ENCODE assay signal across 7 cellular contexts in genomic region chr1:40861227-40862003, GRCh38. TPM values are rescaled to one million over a fixed set of nuclear protein-coding genes. Genes with fewer than 3 reads are reported as not detected.
DNase-seq lines count a peak whose midpoint lies in the region; ATAC-seq and TF ChIP-seq lines count a peak whose summit lies in the region.

No MANE protein-coding gene starts in this region.

- intact Hi-C loops in left cardiac atrium (cut with DNase I), result no loop called here

- no peak for TF ChIP-seq CTCF in NB4 (IDR thresholded peaks at IDR 0.05; ENCODE audit: low read depth, low read length)

- peak overlapping the region; percentile 67 for H3K4me3 ChIP-seq in NB4 (ENCODE audit: low read depth, low read length)

- ATAC-seq in GM19452 (IDR thresholded peaks at IDR 0.05; ENCODE audit: unreplicated experiment) (peak; percentile 14), left cardiac atrium (peak; percentile 12 to 13)

- no peak overlapping the region for H3K27ac ChIP-seq in caudate nucleus (ENCODE audit: low read depth, low read length)

- no peak for TF ChIP-seq POLR2A in NB4 (IDR thresholded peaks at IDR 0.05; ENCODE audit: extremely low read depth, insufficient read length)

- DNase-seq in NB4 (ENCODE audit: low read depth) (peak; percentile 53), left cardiac atrium (peak; percentile 68), retina (peak; percentile 75), OCI-M1 (lab: John Stamatoyannopoulos, UW) (no peak), caudate nucleus (lab: John Stamatoyannopoulos, UW) (no peak)
- DNase-seq in activated naive CD4-positive, alpha-beta T cell treated with anti-CD3 and anti-CD28 coated beads, Interleukin-2, amount 50 U/mL, for 16 hours, result peak; percentile 52

RNA-seq across cellular contexts. Expression of gene CITED4, which starts 0.7 kb away (rescaled TPM):
- total RNA-seq in left cardiac atrium, result 10 to 100 TPM; 22.9 to 26.5 TPM

Comparison
In these comparisons a context has a peak if more than half of its experiments do, and no peak if none do; other contexts are left out.
1. DNase-seq: peak in NB4 (single experiment), activated naive CD4-positive, alpha-beta T cell treated with anti-CD3 and anti-CD28 coated beads, Interleukin-2, amount 50 U/mL, for 16 hours (single experiment), left cardiac atrium (single experiment) and retina (single experiment); none in OCI-M1 (single experiment) and caudate nucleus (0 of 61).